9 cellular contexts compared by ENCODE assay signal in genomic region chr17:2571523-2572303, GRCh38. TPM values are rescaled to one million over a fixed set of nuclear protein-coding genes. Genes with fewer than 3 reads are reported as not detected.
A peak's percentile ranks its signal among the peaks of the same experiment; 100 is the strongest.
DNase-seq lines count a peak whose midpoint lies in the region; ATAC-seq and TF ChIP-seq lines count a peak whose summit lies in the region.
"Had no signal": no experiment of that assay in that cellular context is flagged by ENCODE, and none has a peak within 500 bp of the region (broad histone marks: within the 10 kb centered on the region; RNA-seq: fewer than 3 reads in every experiment).

No MANE protein-coding gene starts in this region.

- peaks cover 10% of the 10 kb centered on the region for H3K4me1 ChIP-seq in Karpas-422 (ENCODE audit: low read length)
- H3K4me1 ChIP-seq in upper lobe of left lung: peaks cover 0 to 5% (median 0%) of the 10 kb centered on the region in 4 donors

- H3K36me3 Mint-ChIP-seq in mesothelial cell of epicardium: no peaks in the 10 kb centered on the region

- no peaks in the 10 kb centered on the region for H3K9me2 ChIP-seq in Karpas-422 (replicated peaks; ENCODE audit: insufficient read depth, low read length)

- no peaks in the 10 kb centered on the region for H3K79me2 ChIP-seq in Karpas-422 (ENCODE audit: low read length)

- peak; percentile 73 for ATAC-seq in stimulated activated naive CD8-positive, alpha-beta T cell treated with anti-CD3 and anti-CD28 coated beads, Interleukin-15, amount 100 ng/mL, for 72 hours
- ATAC-seq in stimulated activated naive CD8-positive, alpha-beta T cell treated with anti-CD3 and anti-CD28 coated beads, Interleukin-15, Interleukin-2, amounts not matched to agents 100 U/mL and 50 U/mL, for 24 hours: no peak
- ATAC-seq in HG02610 (IDR thresholded peaks at IDR 0.05; ENCODE audit: unreplicated experiment) (peak; percentile 75), upper lobe of left lung (ENCODE audit: low FRiP score in 2 of 2) (no peak)

- H3K36me3 ChIP-seq in Karpas-422 (ENCODE audit: insufficient read depth, low read length) (no peaks in the 10 kb centered on the region), upper lobe of left lung (no peaks in the 10 kb centered on the region)

- H3K4me1 Mint-ChIP-seq in stimulated activated naive CD8-positive, alpha-beta T cell treated with anti-CD3 and anti-CD28 coated beads, Interleukin-15, amount 100 ng/mL, for 72 hours: peaks cover 7% of the 10 kb centered on the region
- H3K4me1 Mint-ChIP-seq in mesothelial cell of epicardium: no peaks in the 10 kb centered on the region

- no peak overlapping the region for H3K4me3 Mint-ChIP-seq in stimulated activated naive CD8-positive, alpha-beta T cell treated with anti-CD3 and anti-CD28 coated beads, Interleukin-15, amount 100 ng/mL, for 72 hours
- H3K4me3 Mint-ChIP-seq in mesothelial cell of epicardium: no peak overlapping the region

- TF ChIP-seq EP300 in upper lobe of left lung (IDR thresholded peaks at IDR 0.05): no peak

- H3K27me3 ChIP-seq in Karpas-422 (ENCODE audit: low read length) (no peaks in the 10 kb centered on the region), upper lobe of left lung (no peaks in the 10 kb centered on the region)

- 55 to 68% methylated on average over 4 of the region's 4 CpGs for WGBS in upper lobe of left lung, 2 donors

- no peaks in the 10 kb centered on the region for H3K27me3 Mint-ChIP-seq in stimulated activated naive CD8-positive, alpha-beta T cell treated with anti-CD3 and anti-CD28 coated beads, Interleukin-15, amount 100 ng/mL, for 72 hours
- H3K27me3 Mint-ChIP-seq in mesothelial cell of epicardium (ENCODE audit: low read depth): peaks cover 8% of the 10 kb centered on the region

- H3K9ac ChIP-seq in Karpas-422 (ENCODE audit: low read length): no peak overlapping the region

- no peak for TF ChIP-seq POLR2A in upper lobe of left lung (IDR thresholded peaks at IDR 0.05)

- peak overlapping the region; percentile 6; the same call in 1 of the 2 replicates for H2AFZ ChIP-seq in Karpas-422 (ENCODE audit: low read length)

- no peak overlapping the region for H3K27ac Mint-ChIP-seq in stimulated activated naive CD8-positive, alpha-beta T cell treated with anti-CD3 and anti-CD28 coated beads, Interleukin-15, amount 100 ng/mL, for 72 hours
- H3K27ac Mint-ChIP-seq in mesothelial cell of epicardium: no peak overlapping the region

- DNase-seq in stimulated activated naive CD8-positive, alpha-beta T cell treated with anti-CD3 and anti-CD28 coated beads, Interleukin-15, amount 100 ng/mL, for 72 hours: no peak
- DNase-seq in stimulated activated naive CD8-positive, alpha-beta T cell treated with anti-CD3 and anti-CD28 coated beads, Interleukin-15, Interleukin-2, amounts not matched to agents 100 U/mL and 50 U/mL, for 24 hours: no peak
- DNase-seq in Karpas-422: no peak
- DNase-seq in upper lobe of left lung: no peak
- DNase-seq in mucosa of gallbladder (ENCODE audit: low spot score): no peak
- no peak for DNase-seq in mesothelial cell of epicardium (ENCODE audit: low spot score in 2 of 2, unreplicated experiment in 2 of 2)
- no peak for DNase-seq in stimulated activated naive CD4-positive, alpha-beta T cell treated with Interleukin-2 at 50 U/mL for 16 hours (lab: John Stamatoyannopoulos, UW)
- DNase-seq: aorta had no signal

- no peaks in the 10 kb centered on the region for H3K9me3 ChIP-seq in Karpas-422 (ENCODE audit: low read length)
- no peaks in the 10 kb centered on the region for H3K9me3 ChIP-seq in upper lobe of left lung

- H3K4me2 ChIP-seq in Karpas-422 (ENCODE audit: low read depth, low read length, poor library complexity, severe bottlenecking): peak overlapping the region; percentile 47

- peak overlapping the region; percentile 48; the same call in 1 of the 2 replicates for H3K4me3 ChIP-seq in Karpas-422 (ENCODE audit: low read length)
- no peak overlapping the region for H3K4me3 ChIP-seq in upper lobe of left lung

- H3K27ac ChIP-seq in Karpas-422 (ENCODE audit: low read length) (no peak overlapping the region), upper lobe of left lung (peak overlapping the region in 3 of 4 donors; percentile 30 to 67 (median 42))

- no peaks in the 10 kb centered on the region for H4K20me1 ChIP-seq in Karpas-422 (ENCODE audit: insufficient read depth, low read depth, low read length)

- TF ChIP-seq CTCF in upper lobe of left lung (IDR thresholded peaks at IDR 0.05): no peak
- no peak for TF ChIP-seq CTCF in mesothelial cell of epicardium (IDR thresholded peaks at IDR 0.05; ENCODE audit: unreplicated experiment)

- H3K9me3 Mint-ChIP-seq in stimulated activated naive CD8-positive, alpha-beta T cell treated with anti-CD3 and anti-CD28 coated beads, Interleukin-15, amount 100 ng/mL, for 72 hours: no peaks in the 10 kb centered on the region
- no peaks in the 10 kb centered on the region for H3K9me3 Mint-ChIP-seq in mesothelial cell of epicardium

RNA-seq across cellular contexts. Expression of gene PAFAH1B1, which starts 21.7 kb away (rescaled TPM):
- 70.1 and 89.2 TPM in 2 replicates for total RNA-seq in Karpas-422 (2014; rRNA removed; shearing (Covaris generic); ENCODE audit: low replicate concordance)
- total RNA-seq in upper lobe of left lung (100 to 1,000 TPM in 4 of 6 donors, 10 to 100 TPM in 2; 81.7 to 258 (median 114) TPM), mucosa of gallbladder (110 TPM), mesothelial cell of epicardium (141 to 151 TPM (median 144 TPM) in 3 replicates)

Comparison
In these comparisons a context has a peak if more than half of its experiments do, and no peak if none do; other contexts are left out.
1. ATAC-seq: peak in stimulated activated naive CD8-positive, alpha-beta T cell treated with anti-CD3 and anti-CD28 coated beads, Interleukin-15, amount 100 ng/mL, for 72 hours (single experiment) and HG02610 (single experiment); none in stimulated activated naive CD8-positive, alpha-beta T cell treated with anti-CD3 and anti-CD28 coated beads, Interleukin-15, Interleukin-2, amounts not matched to agents 100 U/mL and 50 U/mL, for 24 hours (single experiment) and upper lobe of left lung (0 of 2).